Comparison of ENCODE assay signal across 24 cellular contexts in genomic region chrX:47080915-47081236, GRCh38. TPM values are rescaled to one million over a fixed set of nuclear protein-coding genes. Genes with fewer than 3 reads are reported as not detected.
"Had no signal": no experiment of that assay in that cellular context is flagged by ENCODE, and none has a peak within 500 bp of the region (broad histone marks: within the 10 kb centered on the region; RNA-seq: fewer than 3 reads in every experiment).

No MANE protein-coding gene starts in this region.

- H3K9me3 ChIP-seq: ascending aorta, SJSA1 had no signal

- H3K9ac ChIP-seq: KMS-11 had no signal

- H3K36me3 ChIP-seq: ascending aorta, SJSA1 had no signal

- H3K4me3 ChIP-seq: ascending aorta, SJSA1 had no signal

- ATAC-seq: activated CD8-positive, alpha-beta T cell treated with anti-CD3 and anti-CD28 coated beads, Interleukin-2, amount 10 ng/mL, durations not matched to agents 7 days and 5 days; PC-3; WTC11 had no signal

- H3K27me3 ChIP-seq: ascending aorta, SJSA1 had no signal

- FAIRE-seq: RCC 7860 had no signal

- H3K27ac ChIP-seq: KMS-11, SJSA1 had no signal

- H3K4me1 ChIP-seq: ascending aorta, SJSA1 had no signal

- DNase-seq: activated CD4-positive, alpha-beta T cell treated with anti-CD3 and anti-CD28 coated beads for 48 hours; activated CD4-positive, alpha-beta T cell treated with anti-CD3 and anti-CD28 coated beads, Interleukin-2, amount 50 U/mL, for 4 hours; activated CD4-positive, CD25-positive, alpha-beta regulatory T cell treated with anti-CD3 and anti-CD28 coated beads, Interleukin-2, amount 50 U/mL, for 72 hours; activated CD8-positive, alpha-beta memory T cell treated with anti-CD3 and anti-CD28 coated beads, Interleukin-2, amount 50 U/mL, for 48 hours; activated CD8-positive, alpha-beta T cell treated with anti-CD3 and anti-CD28 coated beads, Interleukin-2, amount 10 ng/mL, durations not matched to agents 7 days and 5 days; activated effector memory CD4-positive, alpha-beta T cell treated with Interleukin-2 at 50 U/mL for 16 hours; activated naive CD4-positive, alpha-beta T cell; activated T-cell treated with anti-CD3 and anti-CD28 coated beads, Interleukin-2, amount 50 U/mL, for 1 hour; amniotic stem cell; NCI-H1092; NCI-H1694 treated with DMSO at 0.1 percent for 48 hours; NCI-H2029 treated with DMSO at 0.1 percent for 48 hours; NCI-H345; NCI-H510A; NCI-H526 treated with DMSO at 0.1 percent for 48 hours; PC-3; SHP77 had no signal

- H3K4me2 ChIP-seq: KMS-11 had no signal

RNA-seq across cellular contexts. Expression of gene RGN, which starts 2.6 kb away (rescaled TPM):
- total RNA-seq: activated CD8-positive, alpha-beta T cell treated with anti-CD3 and anti-CD28 coated beads, Interleukin-2, amount 10 ng/mL, durations not matched to agents 7 days and 5 days; activated T-helper 1 cell treated with anti-CD3 and anti-CD28 coated beads, Interleukin-12 subunit alpha, Interleukin-12 subunit beta, Interleukin-2, Interleukin-4 antibody, amounts not matched to agents 30 ng/mL and 10 ng/mL and 1 ng/mL, durations not matched to agents 14 hours and 24 hours and 36 hours; MCF 10A; PC-3; SJSA1 had no signal
